Comparison of ENCODE assay signal across 14 cellular contexts in the genomic region with DNA sequence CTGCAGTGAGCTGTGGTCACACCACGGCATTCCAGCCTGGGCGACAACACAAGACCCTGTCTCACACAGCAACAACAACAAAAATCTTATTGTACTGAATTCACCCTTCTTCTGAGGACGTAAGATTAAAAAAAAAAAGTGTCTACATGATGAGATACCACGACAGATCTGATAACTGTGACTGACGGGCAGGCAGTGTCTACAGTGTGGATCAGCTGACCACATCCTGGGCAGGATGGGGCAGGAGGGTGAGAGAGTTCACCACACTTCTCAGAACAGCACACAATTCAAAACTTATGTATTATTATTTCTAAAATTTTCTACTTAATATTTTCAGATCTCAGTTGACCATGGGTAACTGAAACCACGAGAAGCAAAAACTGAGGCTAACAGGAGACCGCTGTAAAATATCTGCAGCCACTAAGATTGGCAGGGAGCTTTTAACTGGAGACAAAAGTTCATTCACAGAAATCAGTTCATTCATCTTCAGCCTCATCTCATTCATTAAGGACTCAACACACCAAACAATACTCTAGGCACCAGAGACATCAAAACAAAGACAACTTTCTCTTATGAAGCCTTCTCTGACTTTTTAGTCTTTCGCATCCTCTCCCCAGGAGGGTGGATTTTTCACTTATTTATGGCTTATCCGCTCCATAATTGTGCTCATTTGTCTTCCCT. TPM values are rescaled to one million over a fixed set of nuclear protein-coding genes. Genes with fewer than 3 reads are reported as not detected.
A peak's percentile ranks its signal among the peaks of the same experiment; 100 is the strongest.
DNase-seq lines count a peak whose midpoint lies in the region; ATAC-seq and TF ChIP-seq lines count a peak whose summit lies in the region.
"Had no signal": no experiment of that assay in that cellular context is flagged by ENCODE, and none has a peak within 500 bp of the region (broad histone marks: within the 10 kb centered on the region; RNA-seq: fewer than 3 reads in every experiment).

No MANE protein-coding gene starts in this region.

- H3K27me3 Mint-ChIP-seq in activated naive CD4-positive, alpha-beta T cell treated with anti-CD3 and anti-CD28 coated beads for 36 hours (ENCODE audit: low read depth): no peaks in the 10 kb centered on the region
- H3K27me3 Mint-ChIP-seq in nephron progenitor cell (ENCODE audit: low read depth, poor library complexity) (peaks cover 4% of the 10 kb centered on the region), WTC11 (ENCODE audit: low read depth) (no peaks in the 10 kb centered on the region; the same call in 1 of the 2 replicates)

- no peak overlapping the region for H3K27ac Mint-ChIP-seq in activated naive CD4-positive, alpha-beta T cell treated with anti-CD3 and anti-CD28 coated beads for 36 hours
- H3K27ac Mint-ChIP-seq in nephron progenitor cell (peak overlapping the region; percentile 63), WTC11 (no peak overlapping the region)

- H3K4me3 Mint-ChIP-seq in activated naive CD4-positive, alpha-beta T cell treated with anti-CD3 and anti-CD28 coated beads for 36 hours: no peak overlapping the region
- H3K4me3 Mint-ChIP-seq in nephron progenitor cell: no peak overlapping the region
- H3K4me3 Mint-ChIP-seq in WTC11: no peak overlapping the region

- POLR2A ChIA-PET in WTC11 (lab: Charles Lee): no interaction called here

- ATAC-seq in WTC11: no peak

- intact Hi-C loops in activated naive CD4-positive, alpha-beta T cell treated with anti-CD3 and anti-CD28 coated beads for 36 hours (cut with micrococcal nuclease): no loop called here

- no peak for TF ChIP-seq POLR2A in NB4 (IDR thresholded peaks at IDR 0.05; ENCODE audit: extremely low read depth, insufficient read length)

- H3K9me3 Mint-ChIP-seq in activated naive CD4-positive, alpha-beta T cell treated with anti-CD3 and anti-CD28 coated beads for 36 hours: no peaks in the 10 kb centered on the region
- H3K9me3 Mint-ChIP-seq in nephron progenitor cell: peaks cover 25% of the 10 kb centered on the region
- H3K9me3 Mint-ChIP-seq in WTC11: peaks cover 10% of the 10 kb centered on the region

- H3K4me3 ChIP-seq in NB4 (ENCODE audit: low read depth, low read length): no peak overlapping the region
- H3K4me3 ChIP-seq: heart left ventricle had no signal

- peak; percentile 13 for DNase-seq in activated naive CD4-positive, alpha-beta T cell treated with Interleukin-2 at 50 U/mL for 16 hours
- DNase-seq in activated naive CD4-positive, alpha-beta T cell treated with anti-CD3 and anti-CD28 coated beads for 36 hours: no peak
- DNase-seq in NB4 (ENCODE audit: low read depth) (peak; percentile 15), amniotic epithelial cell (ENCODE audit: low read depth) (peak; percentile 21), nephron progenitor cell (no peak), SHP77 (lab: John Stamatoyannopoulos, UW) (no peak), NCI-H82 (lab: John Stamatoyannopoulos, UW) (no peak), WTC11 (ENCODE audit: low spot score) (no peak)
- DNase-seq: ACHN; heart left ventricle; NCI-H2081; NCI-H748 treated with DMSO at 0.1 percent for 48 hours; stimulated activated naive CD4-positive, alpha-beta T cell; T-helper 9 cell had no signal

- no peak for TF ChIP-seq CTCF in NB4 (IDR thresholded peaks at IDR 0.05; ENCODE audit: low read depth, low read length)
- TF ChIP-seq CTCF in nephron progenitor cell (IDR thresholded peaks at IDR 0.05): no peak
- no peak for TF ChIP-seq CTCF in WTC11 (IDR thresholded peaks at IDR 0.05)

- CTCF ChIA-PET in activated naive CD4-positive, alpha-beta T cell treated with anti-CD3 and anti-CD28 coated beads for 36 hours (lab: Charles Lee): interaction anchor here (0.7 to 7.7 kb wide), 4 partner anchors 87 to 513 kb away, joined by 3 to 55 read pairs (median 4); no protein-coding TSS in a partner anchor
- CTCF ChIA-PET in WTC11 (lab: Charles Lee): interaction anchor here (1.2 kb wide), 1 partner anchor 16 kb away, joined by 3 read pairs; a partner anchor contains a TSS

- H3K36me3 Mint-ChIP-seq in activated naive CD4-positive, alpha-beta T cell treated with anti-CD3 and anti-CD28 coated beads for 36 hours (ENCODE audit: low read depth): no peaks in the 10 kb centered on the region
- H3K36me3 Mint-ChIP-seq in nephron progenitor cell (ENCODE audit: low read depth) (peaks cover 35% of the 10 kb centered on the region), WTC11 (peaks cover 8% of the 10 kb centered on the region)

- no peaks in the 10 kb centered on the region for H3K4me1 Mint-ChIP-seq in activated naive CD4-positive, alpha-beta T cell treated with anti-CD3 and anti-CD28 coated beads for 36 hours (ENCODE audit: low read depth)
- H3K4me1 Mint-ChIP-seq in nephron progenitor cell: peaks cover 10% of the 10 kb centered on the region
- peaks cover 25% of the 10 kb centered on the region for H3K4me1 Mint-ChIP-seq in WTC11

TF ChIP-seq in WTC11, 78 proteins besides CTCF, POLR2A, EP300 and RAD21:
- TF ChIP-seq, protein P1, sequence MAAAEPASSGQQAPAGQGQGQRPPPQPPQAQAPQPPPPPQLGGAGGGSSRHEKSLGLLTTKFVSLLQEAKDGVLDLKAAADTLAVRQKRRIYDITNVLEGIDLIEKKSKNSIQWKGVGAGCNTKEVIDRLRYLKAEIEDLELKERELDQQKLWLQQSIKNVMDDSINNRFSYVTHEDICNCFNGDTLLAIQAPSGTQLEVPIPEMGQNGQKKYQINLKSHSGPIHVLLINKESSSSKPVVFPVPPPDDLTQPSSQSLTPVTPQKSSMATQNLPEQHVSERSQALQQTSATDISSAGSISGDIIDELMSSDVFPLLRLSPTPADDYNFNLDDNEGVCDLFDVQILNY (CRISPR knock-in tag; IDR thresholded peaks at IDR 0.05): no peak

RNA-seq across cellular contexts. Expression of a gene that starts 15.7 kb away (rescaled TPM):
- total RNA-seq in activated naive CD4-positive, alpha-beta T cell treated with anti-CD3 and anti-CD28 coated beads for 36 hours: 1 to 10 TPM in 1 of 2 experiments, under 1 TPM in 1; 0.64 to 1.1 TPM
- 22.9 to 31.1 TPM (median 23.1 TPM) in 3 replicates for total RNA-seq in WTC11 (2021)

Comparison
In these comparisons a context has a peak if more than half of its experiments do, and no peak if none do; other contexts are left out.
1. DNase-seq: peak in activated naive CD4-positive, alpha-beta T cell treated with Interleukin-2 at 50 U/mL for 16 hours (single experiment), NB4 (single experiment) and amniotic epithelial cell (single experiment); none in activated naive CD4-positive, alpha-beta T cell treated with anti-CD3 and anti-CD28 coated beads for 36 hours (single experiment), nephron progenitor cell (single experiment), SHP77 (0 of 2), NCI-H82 (single experiment) and WTC11 (single experiment).
2. RNA of a gene that starts 15.7 kb away (total RNA-seq): 22.9 to 31.1 TPM in WTC11; 0.64 to 1.1 TPM in activated naive CD4-positive, alpha-beta T cell treated with anti-CD3 and anti-CD28 coated beads for 36 hours; every median in the first group is over 10 times any median in the second.